ENCODE assay signal across 1 cellular context in the genomic region with DNA sequence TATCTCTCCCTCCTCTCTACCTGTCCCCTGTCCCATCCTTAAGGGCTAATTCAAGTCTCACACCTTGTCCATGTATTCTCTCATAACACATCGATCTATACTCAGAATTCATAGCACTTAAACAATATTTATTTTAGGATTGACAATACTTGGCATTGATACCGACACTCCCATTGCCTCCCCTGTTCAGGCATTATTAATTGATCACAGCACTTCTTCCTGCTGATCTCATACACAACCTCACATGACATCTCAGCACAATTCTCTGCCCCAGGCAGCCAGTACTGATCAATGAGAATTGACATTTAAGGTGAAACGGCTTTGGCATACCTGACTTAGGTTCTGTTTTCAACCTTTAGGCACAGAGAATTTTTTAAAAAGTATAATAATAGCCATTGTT.
TF ChIP-seq lines count a peak whose summit lies in the region.

No MANE protein-coding gene starts in this region.

TF ChIP-seq in K562, 482 proteins besides CTCF, POLR2A, EP300 and RAD21:
- no peak for TF ChIP-seq TAL1 (IDR thresholded peaks at IDR 0.05)
- 0 out of 2 replicates have a peak, but pooled peaks have one; percentile 26 for TF ChIP-seq ZBTB17 (CRISPR knock-in tag; IDR thresholded peaks at IDR 0.05)
